1 cellular context compared by ENCODE assay signal in genomic region chr1:27858072-27858948, GRCh38.
TF ChIP-seq lines count a peak whose summit lies in the region.

No MANE protein-coding gene starts in this region.

TF ChIP-seq in K562, 482 proteins besides CTCF, POLR2A, EP300 and RAD21 (continued from another document and continues in another):
- TF ChIP-seq, protein P1, sequence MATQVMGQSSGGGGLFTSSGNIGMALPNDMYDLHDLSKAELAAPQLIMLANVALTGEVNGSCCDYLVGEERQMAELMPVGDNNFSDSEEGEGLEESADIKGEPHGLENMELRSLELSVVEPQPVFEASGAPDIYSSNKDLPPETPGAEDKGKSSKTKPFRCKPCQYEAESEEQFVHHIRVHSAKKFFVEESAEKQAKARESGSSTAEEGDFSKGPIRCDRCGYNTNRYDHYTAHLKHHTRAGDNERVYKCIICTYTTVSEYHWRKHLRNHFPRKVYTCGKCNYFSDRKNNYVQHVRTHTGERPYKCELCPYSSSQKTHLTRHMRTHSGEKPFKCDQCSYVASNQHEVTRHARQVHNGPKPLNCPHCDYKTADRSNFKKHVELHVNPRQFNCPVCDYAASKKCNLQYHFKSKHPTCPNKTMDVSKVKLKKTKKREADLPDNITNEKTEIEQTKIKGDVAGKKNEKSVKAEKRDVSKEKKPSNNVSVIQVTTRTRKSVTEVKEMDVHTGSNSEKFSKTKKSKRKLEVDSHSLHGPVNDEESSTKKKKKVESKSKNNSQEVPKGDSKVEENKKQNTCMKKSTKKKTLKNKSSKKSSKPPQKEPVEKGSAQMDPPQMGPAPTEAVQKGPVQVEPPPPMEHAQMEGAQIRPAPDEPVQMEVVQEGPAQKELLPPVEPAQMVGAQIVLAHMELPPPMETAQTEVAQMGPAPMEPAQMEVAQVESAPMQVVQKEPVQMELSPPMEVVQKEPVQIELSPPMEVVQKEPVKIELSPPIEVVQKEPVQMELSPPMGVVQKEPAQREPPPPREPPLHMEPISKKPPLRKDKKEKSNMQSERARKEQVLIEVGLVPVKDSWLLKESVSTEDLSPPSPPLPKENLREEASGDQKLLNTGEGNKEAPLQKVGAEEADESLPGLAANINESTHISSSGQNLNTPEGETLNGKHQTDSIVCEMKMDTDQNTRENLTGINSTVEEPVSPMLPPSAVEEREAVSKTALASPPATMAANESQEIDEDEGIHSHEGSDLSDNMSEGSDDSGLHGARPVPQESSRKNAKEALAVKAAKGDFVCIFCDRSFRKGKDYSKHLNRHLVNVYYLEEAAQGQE (CRISPR knock-in tag; IDR thresholded peaks at IDR 0.05; ENCODE audit: low read depth) = no peak
- TF ChIP-seq SMARCC2 (IDR thresholded peaks at IDR 0.05; ENCODE audit: low read depth) (no peak), GTF2E2 (tag; IDR thresholded peaks at IDR 0.05) (no peak), CBFB (CRISPR knock-in tag; IDR thresholded peaks at IDR 0.05) (no peak), SMAD3 (CRISPR knock-in tag; conservative IDR thresholded peaks at IDR 0.05) (no peak), FOS (IDR thresholded peaks at IDR 0.05; ENCODE audit: extremely low read depth, insufficient read length) (no peak), ZBTB8A (IDR thresholded peaks at IDR 0.05; ENCODE audit: partially characterized antibody) (no peak), SAFB2 (IDR thresholded peaks at IDR 0.05; ENCODE audit: borderline replicate concordance, low read depth, low read length, severe bottlenecking) (no peak), KDM1A (IDR thresholded peaks at IDR 0.05) (no peak), KLF13 (tag; IDR thresholded peaks at IDR 0.05; ENCODE audit: borderline replicate concordance, low read depth) (no peak), ZFX (CRISPR knock-in tag; IDR thresholded peaks at IDR 0.05) (no peak), TRIM28 (IDR thresholded peaks at IDR 0.05) (no peak), ZNF586 (CRISPR knock-in tag; conservative IDR thresholded peaks at IDR 0.05) (no peak), TBL1XR1 (IDR thresholded peaks at IDR 0.05; ENCODE audit: low read length in 2 of 2) (no peak; a peak in 1 of 4 replicates), JUND (IDR thresholded peaks at IDR 0.05; ENCODE audit: borderline replicate concordance, low read depth, low read length) (peak; percentile 55; the same call in 1 of the 2 replicates), JUND (tag; IDR thresholded peaks at IDR 0.05; ENCODE audit: borderline replicate concordance, low read depth, low read length) (no peak), HBP1 (CRISPR knock-in tag; IDR thresholded peaks at IDR 0.05) (no peak), DIDO1 (tag; IDR thresholded peaks at IDR 0.05; ENCODE audit: low read depth) (no peak), E2F6 (IDR thresholded peaks at IDR 0.05; ENCODE audit: borderline replicate concordance in 1 of 2, extremely low read depth in 1 of 2, insufficient read depth in 1 of 2, insufficient read length in 1 of 2, low read depth in 1 of 2, low read length in 1 of 2, poor library complexity in 1 of 2, severe bottlenecking in 1 of 2) (peak in 1 of 2 experiments; percentile 26), MCM2 (IDR thresholded peaks at IDR 0.05; ENCODE audit: low read depth) (no peak), ZNF444 (CRISPR knock-in tag; IDR thresholded peaks at IDR 0.05) (no peak), CBX8 (IDR thresholded peaks at IDR 0.05; ENCODE audit: borderline replicate concordance, extremely low read depth, low read depth, low read length, poor library complexity, severe bottlenecking) (no peak), BACH1 (tag; IDR thresholded peaks at IDR 0.05) (no peak), TAL1 (IDR thresholded peaks at IDR 0.05) (no peak), ZNF354B (CRISPR knock-in tag; IDR thresholded peaks at IDR 0.05) (no peak), GTF2A2 (tag; IDR thresholded peaks at IDR 0.05) (no peak), CAMTA2 (CRISPR knock-in tag; conservative IDR thresholded peaks at IDR 0.05) (no peak), ZNF57 (CRISPR knock-in tag; IDR thresholded peaks at IDR 0.05) (no peak), SRF (CRISPR knock-in tag; IDR thresholded peaks at IDR 0.05) (peak in 1 of 2 experiments; percentile 50; a peak in 1 of 4 replicates), GABPB1 (CRISPR knock-in tag; IDR thresholded peaks at IDR 0.05) (0 out of 2 replicates have a peak, but pooled peaks have one; percentile 29), HNRNPUL1 (IDR thresholded peaks at IDR 0.05; ENCODE audit: low read length) (no peak), HMG20B (CRISPR knock-in tag; IDR thresholded peaks at IDR 0.05) (no peak), KAT8 (IDR thresholded peaks at IDR 0.05; ENCODE audit: low read depth) (no peak), KDM4B (IDR thresholded peaks at IDR 0.05; ENCODE audit: borderline replicate concordance in 2 of 2, low read depth in 1 of 2) (no peak), ZNF407 (IDR thresholded peaks at IDR 0.05; ENCODE audit: low read depth) (no peak), ZNF583 (CRISPR knock-in tag; IDR thresholded peaks at IDR 0.05) (no peak), TCF3 (CRISPR knock-in tag; IDR thresholded peaks at IDR 0.05) (peak; percentile 45; the same call in 1 of the 2 replicates), CBX3 (IDR thresholded peaks at IDR 0.05; ENCODE audit: borderline replicate concordance in 1 of 2, low read length in 2 of 2) (0 out of 3 replicates have a peak, but pooled peaks of 1 of the 2 experiments have one; percentile 9)
- TF ChIP-seq, protein P2, sequence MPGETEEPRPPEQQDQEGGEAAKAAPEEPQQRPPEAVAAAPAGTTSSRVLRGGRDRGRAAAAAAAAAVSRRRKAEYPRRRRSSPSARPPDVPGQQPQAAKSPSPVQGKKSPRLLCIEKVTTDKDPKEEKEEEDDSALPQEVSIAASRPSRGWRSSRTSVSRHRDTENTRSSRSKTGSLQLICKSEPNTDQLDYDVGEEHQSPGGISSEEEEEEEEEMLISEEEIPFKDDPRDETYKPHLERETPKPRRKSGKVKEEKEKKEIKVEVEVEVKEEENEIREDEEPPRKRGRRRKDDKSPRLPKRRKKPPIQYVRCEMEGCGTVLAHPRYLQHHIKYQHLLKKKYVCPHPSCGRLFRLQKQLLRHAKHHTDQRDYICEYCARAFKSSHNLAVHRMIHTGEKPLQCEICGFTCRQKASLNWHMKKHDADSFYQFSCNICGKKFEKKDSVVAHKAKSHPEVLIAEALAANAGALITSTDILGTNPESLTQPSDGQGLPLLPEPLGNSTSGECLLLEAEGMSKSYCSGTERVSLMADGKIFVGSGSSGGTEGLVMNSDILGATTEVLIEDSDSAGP (CRISPR knock-in tag; IDR thresholded peaks at IDR 0.05) = no peak
- TF ChIP-seq, protein P3, sequence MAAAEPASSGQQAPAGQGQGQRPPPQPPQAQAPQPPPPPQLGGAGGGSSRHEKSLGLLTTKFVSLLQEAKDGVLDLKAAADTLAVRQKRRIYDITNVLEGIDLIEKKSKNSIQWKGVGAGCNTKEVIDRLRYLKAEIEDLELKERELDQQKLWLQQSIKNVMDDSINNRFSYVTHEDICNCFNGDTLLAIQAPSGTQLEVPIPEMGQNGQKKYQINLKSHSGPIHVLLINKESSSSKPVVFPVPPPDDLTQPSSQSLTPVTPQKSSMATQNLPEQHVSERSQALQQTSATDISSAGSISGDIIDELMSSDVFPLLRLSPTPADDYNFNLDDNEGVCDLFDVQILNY (CRISPR knock-in tag; IDR thresholded peaks at IDR 0.05) = no peak
- TF ChIP-seq, protein P4, sequence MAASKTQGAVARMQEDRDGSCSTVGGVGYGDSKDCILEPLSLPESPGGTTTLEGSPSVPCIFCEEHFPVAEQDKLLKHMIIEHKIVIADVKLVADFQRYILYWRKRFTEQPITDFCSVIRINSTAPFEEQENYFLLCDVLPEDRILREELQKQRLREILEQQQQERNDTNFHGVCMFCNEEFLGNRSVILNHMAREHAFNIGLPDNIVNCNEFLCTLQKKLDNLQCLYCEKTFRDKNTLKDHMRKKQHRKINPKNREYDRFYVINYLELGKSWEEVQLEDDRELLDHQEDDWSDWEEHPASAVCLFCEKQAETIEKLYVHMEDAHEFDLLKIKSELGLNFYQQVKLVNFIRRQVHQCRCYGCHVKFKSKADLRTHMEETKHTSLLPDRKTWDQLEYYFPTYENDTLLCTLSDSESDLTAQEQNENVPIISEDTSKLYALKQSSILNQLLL (CRISPR knock-in tag; IDR thresholded peaks at IDR 0.05; ENCODE audit: borderline replicate concordance) = no peak
